ENCODE assay signal across 8 cellular contexts in the genomic region with DNA sequence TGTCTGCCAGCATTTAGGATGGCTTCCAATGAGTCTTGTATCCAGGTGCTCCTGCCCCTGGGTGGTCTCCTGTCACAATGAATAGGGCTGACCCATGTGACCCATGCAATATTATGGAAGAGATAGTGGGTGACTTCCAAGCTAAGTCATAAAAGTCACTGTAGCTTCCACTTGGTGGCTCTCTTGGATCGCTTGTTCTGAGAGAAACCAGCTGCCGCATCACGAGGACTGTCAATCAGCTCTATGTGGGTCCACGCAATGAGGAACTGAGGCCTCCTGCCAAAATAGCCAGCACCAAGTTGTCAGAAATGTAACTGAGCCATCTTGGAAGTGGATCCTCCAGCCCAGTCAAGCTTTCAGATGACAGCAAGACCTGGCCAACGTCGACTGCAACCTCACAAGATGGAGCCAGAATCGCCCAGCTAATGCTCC. TPM values are rescaled to one million over a fixed set of nuclear protein-coding genes. Genes with fewer than 3 reads are reported as not detected.
DNase-seq lines count a peak whose midpoint lies in the region; ATAC-seq and TF ChIP-seq lines count a peak whose summit lies in the region.

No MANE protein-coding gene starts in this region.

- H3K27ac Mint-ChIP-seq in glutamatergic neuron (ENCODE audit: unreplicated experiment): no peak overlapping the region
- no peak overlapping the region for H3K27ac Mint-ChIP-seq in stimulated activated naive CD8-positive, alpha-beta T cell treated with anti-CD3 and anti-CD28 coated beads, Interleukin-15, amount 100 ng/mL, for 72 hours

- peaks cover 12 to 36% (median 22%) of the 10 kb centered on the region in 3 donors for H3K36me3 ChIP-seq in tibial artery

- H3K4me3 ChIP-seq in tibial artery: no peak overlapping the region

- peaks cover 12% of the 10 kb centered on the region for H3K4me1 Mint-ChIP-seq in glutamatergic neuron (ENCODE audit: low read depth, unreplicated experiment)
- H3K4me1 Mint-ChIP-seq in stimulated activated naive CD8-positive, alpha-beta T cell treated with anti-CD3 and anti-CD28 coated beads, Interleukin-15, amount 100 ng/mL, for 72 hours: peaks cover 41% of the 10 kb centered on the region

- H3K9me3 ChIP-seq in tibial artery: no peaks in the 10 kb centered on the region

- no peaks in the 10 kb centered on the region for H3K27me3 Mint-ChIP-seq in glutamatergic neuron (ENCODE audit: unreplicated experiment)
- peaks cover under 1% of the 10 kb centered on the region for H3K27me3 Mint-ChIP-seq in stimulated activated naive CD8-positive, alpha-beta T cell treated with anti-CD3 and anti-CD28 coated beads, Interleukin-15, amount 100 ng/mL, for 72 hours

- ATAC-seq in left ventricle myocardium superior (peak; percentile 80), GM21381 (IDR thresholded peaks at IDR 0.05; ENCODE audit: unreplicated experiment) (no peak)
- no peak for ATAC-seq in stimulated activated naive CD8-positive, alpha-beta T cell treated with anti-CD3 and anti-CD28 coated beads, Interleukin-15, amount 100 ng/mL, for 72 hours

- intact Hi-C loops in left ventricle myocardium superior (cut with micrococcal nuclease): loop anchor here (5.0 to 10.0 kb wide), 2 partner anchors 114 to 452 kb away; no protein-coding TSS in a partner anchor
- intact Hi-C loops in tibial artery (cut with DNase I; ENCODE audit: low total_unique reads): loop anchor here (5.0 kb wide), 1 partner anchor 49 kb away; no protein-coding TSS in a partner anchor

- H3K36me3 Mint-ChIP-seq in glutamatergic neuron (ENCODE audit: unreplicated experiment): no peaks in the 10 kb centered on the region

- no peaks in the 10 kb centered on the region for H3K27me3 ChIP-seq in tibial artery

- no peak overlapping the region for H3K4me3 Mint-ChIP-seq in glutamatergic neuron (ENCODE audit: unreplicated experiment)
- no peak overlapping the region for H3K4me3 Mint-ChIP-seq in stimulated activated naive CD8-positive, alpha-beta T cell treated with anti-CD3 and anti-CD28 coated beads, Interleukin-15, amount 100 ng/mL, for 72 hours

- DNase-seq in D341Med (ENCODE audit: low spot score) (peak; percentile 69), UCSD-AML1 (lab: John Stamatoyannopoulos, UW; ENCODE audit: unreplicated experiment) (peak; percentile 52), left ventricle myocardium superior (peak; percentile 53), tibial artery (peak; percentile 76 to 81), glutamatergic neuron (no peak)
- no peak for DNase-seq in stimulated activated naive CD8-positive, alpha-beta T cell treated with anti-CD3 and anti-CD28 coated beads, Interleukin-15, amount 100 ng/mL, for 72 hours

- no peaks in the 10 kb centered on the region for H3K4me1 ChIP-seq in tibial artery

- H3K9me3 Mint-ChIP-seq in glutamatergic neuron (ENCODE audit: unreplicated experiment): peaks cover 1% of the 10 kb centered on the region
- H3K9me3 Mint-ChIP-seq in stimulated activated naive CD8-positive, alpha-beta T cell treated with anti-CD3 and anti-CD28 coated beads, Interleukin-15, amount 100 ng/mL, for 72 hours: no peaks in the 10 kb centered on the region

- TF ChIP-seq CTCF in tibial artery (IDR thresholded peaks at IDR 0.05): peak in 1 of 2 experiments; percentile 30
- no peak for TF ChIP-seq CTCF in glutamatergic neuron (IDR thresholded peaks at IDR 0.05; ENCODE audit: partially characterized antibody, unreplicated experiment)

- TF ChIP-seq RAD21 in Ishikawa (IDR thresholded peaks at IDR 0.05; ENCODE audit: low read depth): peak; percentile 69

- peak overlapping the region in 1 of 2 donors; percentile 49 for H3K27ac ChIP-seq in tibial artery

- no peak for TF ChIP-seq EP300 in Ishikawa (IDR thresholded peaks at IDR 0.05; ENCODE audit: borderline replicate concordance)

TF ChIP-seq in Ishikawa, 13 proteins besides CTCF, POLR2A, EP300 and RAD21:
- TF ChIP-seq TCF12 (IDR thresholded peaks at IDR 0.05; ENCODE audit: low read depth): no peak
- TF ChIP-seq USF1 (IDR thresholded peaks at IDR 0.05): 0 out of 2 replicates have a peak, but pooled peaks have one; percentile 14

RNA-seq across cellular contexts. Expression of gene MATN4, which starts 14.9 kb away (rescaled TPM):
- not detected for total RNA-seq in left ventricle myocardium superior
- total RNA-seq in glutamatergic neuron (ENCODE audit: unreplicated experiment): not detected

RNA-seq across cellular contexts. Expression of gene RBPJL, which starts 16.3 kb away (rescaled TPM):
- not detected for total RNA-seq in left ventricle myocardium superior
- total RNA-seq in glutamatergic neuron (ENCODE audit: unreplicated experiment): not detected

RNA-seq across cellular contexts. Expression of gene SDC4, which starts 25.3 kb away (rescaled TPM):
- 76.9 TPM for total RNA-seq in left ventricle myocardium superior
- total RNA-seq in glutamatergic neuron (ENCODE audit: unreplicated experiment): 0.61 TPM

RNA-seq across cellular contexts. Expression of gene SYS1, which starts 40.0 kb away (rescaled TPM):
- total RNA-seq in left ventricle myocardium superior (22.6 TPM), glutamatergic neuron (ENCODE audit: unreplicated experiment) (17.7 TPM)

RNA-seq across cellular contexts. Expression of gene TP53TG5, which starts 55.2 kb away (rescaled TPM):
- total RNA-seq in left ventricle myocardium superior (2.1 TPM), glutamatergic neuron (ENCODE audit: unreplicated experiment) (not detected)

Comparison
In these comparisons a context has a peak if more than half of its experiments do, and no peak if none do; other contexts are left out.
1. DNase-seq: peak in D341Med (single experiment), UCSD-AML1 (single experiment), left ventricle myocardium superior (single experiment) and tibial artery (2 of 2); none in glutamatergic neuron (single experiment) and stimulated activated naive CD8-positive, alpha-beta T cell treated with anti-CD3 and anti-CD28 coated beads, Interleukin-15, amount 100 ng/mL, for 72 hours (0 of 2).
2. RNA of gene SDC4, which starts 25.3 kb away (total RNA-seq): 76.9 TPM in left ventricle myocardium superior (single experiment); 0.61 TPM in glutamatergic neuron (single experiment); every median in the first group is over 10 times any median in the second.